Comparison of ENCODE assay signal across 12 cellular contexts in the genomic region with DNA sequence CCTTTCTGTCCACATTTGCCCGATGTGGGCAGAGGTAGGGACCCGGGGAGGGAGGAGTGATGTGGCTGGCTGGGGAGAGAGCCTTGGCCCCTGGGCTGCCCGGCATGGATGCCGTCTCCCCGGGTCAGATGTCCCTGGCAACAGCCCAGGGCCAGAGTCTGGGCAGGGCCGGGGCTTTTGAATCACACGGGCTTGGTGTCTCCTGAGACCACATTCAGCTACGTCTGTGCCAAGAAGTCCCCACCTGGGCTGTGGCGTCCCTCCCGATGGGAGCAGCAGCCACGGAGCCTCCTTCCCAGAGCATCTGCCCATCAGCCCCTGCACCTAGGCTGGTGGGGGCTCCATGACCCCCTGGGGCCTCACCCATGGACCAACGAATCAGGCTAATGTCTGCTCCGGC.
DNase-seq lines count a peak whose midpoint lies in the region; ATAC-seq, FAIRE-seq and TF ChIP-seq lines count a peak whose summit lies in the region.
"Had no signal": no experiment of that assay in that cellular context is flagged by ENCODE, and none has a peak within 500 bp of the region (broad histone marks: within the 10 kb centered on the region; RNA-seq: fewer than 3 reads in every experiment).

No MANE protein-coding gene starts in this region.

- H3K36me3 Mint-ChIP-seq in GM23338 (ENCODE audit: low read depth), result peaks cover 28% of the 10 kb centered on the region

- peaks cover 36% of the 10 kb centered on the region for H3K4me1 Mint-ChIP-seq in GM23338

- no peak for TF ChIP-seq EP300 in SK-N-SH (IDR thresholded peaks at IDR 0.05; ENCODE audit: borderline replicate concordance in 1 of 2, low read depth in 1 of 2, low read length in 1 of 2)

- H4K20me1 ChIP-seq in GM23338 (replicated peaks; ENCODE audit: insufficient read depth) (peaks cover 9% of the 10 kb centered on the region), SK-N-SH (ENCODE audit: insufficient read depth) (peaks cover 34% of the 10 kb centered on the region)

- H3K9ac ChIP-seq in SK-N-SH, result no peak overlapping the region
- peak overlapping the region; percentile 13 to 58 for H3K9ac ChIP-seq in stomach smooth muscle (ENCODE audit: low read length in 2 of 2)

- no peak overlapping the region for H3K4me3 ChIP-seq in GM23338
- H3K4me3 ChIP-seq in SK-N-SH (ENCODE audit: low read depth in 2 of 2, low read length in 1 of 2), result no peak overlapping the region
- H3K4me3 ChIP-seq in right cardiac atrium (ENCODE audit: low read length), result no peak overlapping the region
- peak overlapping the region in 1 of 2 donors; percentile 3 for H3K4me3 ChIP-seq in stomach smooth muscle (ENCODE audit: low read length in 2 of 2)
- H3K4me3 ChIP-seq in upper lobe of right lung, result no peak overlapping the region

- DNase-seq in GM23338 (ENCODE audit: low spot score) (no peak), SK-N-SH (no peak), right cardiac atrium (peak in 2 of 3 donors; percentile 77 to 80), GM12892 (ENCODE audit: insufficient read length) (no peak), upper lobe of right lung (no peak), NCI-H146 treated with DMSO at 0.1 percent for 48 hours (lab: John Stamatoyannopoulos, UW; ENCODE audit: unreplicated experiment) (no peak)
- DNase-seq: activated CD8-positive, alpha-beta memory T cell treated with anti-CD3 and anti-CD28 coated beads, Interleukin-2, amount 50 U/mL, for 4 hours; CD4-positive, alpha-beta memory T cell; dermis blood vessel endothelial cell; stimulated activated CD4-positive, alpha-beta T cell treated with anti-CD3 and anti-CD28 coated beads, Interleukin-1b, Interleukin-23, amount 100 ng/mL, for 48 hours had no signal

- H3K79me2 ChIP-seq in GM23338 (replicated peaks; ENCODE audit: insufficient read depth) (peaks cover 25% of the 10 kb centered on the region), SK-N-SH (ENCODE audit: insufficient read depth) (peaks cover 53% of the 10 kb centered on the region; the same call in 1 of the 2 replicates)

- H3K9me2 ChIP-seq in GM23338 (ENCODE audit: insufficient read depth), result no peaks in the 10 kb centered on the region
- H3K9me2 ChIP-seq in SK-N-SH, result no peaks in the 10 kb centered on the region

- TF ChIP-seq CTCF in GM23338 (conservative IDR thresholded peaks at IDR 0.05; ENCODE audit: low read depth in 2 of 2) (no peak), SK-N-SH (IDR thresholded peaks at IDR 0.05) (no peak), upper lobe of right lung (IDR thresholded peaks at IDR 0.05) (no peak)

- H3K27ac ChIP-seq in GM23338 (ENCODE audit: low read depth) (no peak overlapping the region), SK-N-SH (ENCODE audit: low read depth in 2 of 2, low read length in 1 of 2) (peak overlapping the region in 1 of 2 experiments; percentile 68; a peak in 2 of 4 replicates), right cardiac atrium (ENCODE audit: low read length) (no peak overlapping the region), stomach smooth muscle (ENCODE audit: low read length) (peak overlapping the region; percentile 67), upper lobe of right lung (no peak overlapping the region)

- intact Hi-C loops in right cardiac atrium (cut with DNase I), result no loop called here
- intact Hi-C loops in upper lobe of right lung (cut with DNase I), result no loop called here

- no peaks in the 10 kb centered on the region; the same call in 2 of the 3 replicates for H3K9me3 Mint-ChIP-seq in GM23338

- peaks cover 16% of the 10 kb centered on the region for H3K27me3 Mint-ChIP-seq in GM23338 (ENCODE audit: insufficient read depth, low read depth, poor library complexity)
- H3K27me3 Mint-ChIP-seq: CD4-positive, alpha-beta memory T cell had no signal

- H3K4me2 ChIP-seq in GM23338, result no peak overlapping the region
- 0 out of 2 replicates have a peak overlapping the region, but pooled peaks have one; percentile 7 for H3K4me2 ChIP-seq in SK-N-SH

- H3K4me1 ChIP-seq in GM23338 (ENCODE audit: insufficient read depth), result no peaks in the 10 kb centered on the region; the same call in 1 of the 2 replicates
- H3K4me1 ChIP-seq in SK-N-SH (ENCODE audit: control insufficient read depth in 1 of 2, insufficient read depth in 2 of 2, low read depth in 1 of 2, low read length in 1 of 2), result peaks cover 0 to 55% of the 10 kb centered on the region in 2 experiments; a peak in 2 of 4 replicates
- H3K4me1 ChIP-seq in right cardiac atrium (ENCODE audit: control insufficient read depth, insufficient read depth, low read length), result peaks cover 15% of the 10 kb centered on the region
- peaks cover 54% of the 10 kb centered on the region for H3K4me1 ChIP-seq in stomach smooth muscle (ENCODE audit: control insufficient read depth, insufficient read depth, low read length)
- H3K4me1 ChIP-seq in upper lobe of right lung, result peaks cover 19% of the 10 kb centered on the region

- H3K27me3 ChIP-seq in GM23338 (ENCODE audit: insufficient read depth) (no peaks in the 10 kb centered on the region), SK-N-SH (ENCODE audit: insufficient read depth) (no peaks in the 10 kb centered on the region), right cardiac atrium (ENCODE audit: control insufficient read depth, insufficient read depth) (no peaks in the 10 kb centered on the region), stomach smooth muscle (ENCODE audit: control insufficient read depth in 1 of 2, insufficient read depth in 2 of 2, low read length in 2 of 2) (no peaks in the 10 kb centered on the region), upper lobe of right lung (no peaks in the 10 kb centered on the region)

- ATAC-seq in GM23338, result no peak
- ATAC-seq in right cardiac atrium, result peak in 1 of 2 donors; percentile 53
- no peak for ATAC-seq in GM21515 (IDR thresholded peaks at IDR 0.05; ENCODE audit: unreplicated experiment)
- no peak for ATAC-seq in upper lobe of right lung

- 0 out of 2 replicates have a peak, but pooled peaks cover 4% of the 10 kb centered on the region for H3F3A ChIP-seq in GM23338 (replicated peaks; ENCODE audit: low read depth)
- no peaks in the 10 kb centered on the region for H3F3A ChIP-seq in SK-N-SH (replicated peaks; ENCODE audit: insufficient read depth)

- POLR2A ChIA-PET in SK-N-SH (lab: Yijun Ruan, JAX), result interaction anchor here (1.0 kb wide), 1 partner anchor 15 kb away, joined by 3 read pairs; no protein-coding TSS in a partner anchor

- no peak overlapping the region for H3K4me3 Mint-ChIP-seq in GM23338
- H3K4me3 Mint-ChIP-seq: CD4-positive, alpha-beta memory T cell had no signal

- H3K9me3 ChIP-seq in SK-N-SH, result no peaks in the 10 kb centered on the region
- H3K9me3 ChIP-seq in right cardiac atrium (ENCODE audit: control insufficient read depth, low read length), result no peaks in the 10 kb centered on the region
- no peaks in the 10 kb centered on the region for H3K9me3 ChIP-seq in stomach smooth muscle (ENCODE audit: control insufficient read depth in 2 of 2, low read length in 2 of 2)
- H3K9me3 ChIP-seq in upper lobe of right lung, result no peaks in the 10 kb centered on the region

- H2AFZ ChIP-seq in GM23338 (no peak overlapping the region), SK-N-SH (ENCODE audit: low read depth) (no peak overlapping the region)

- TF ChIP-seq POLR2A in GM12892 (IDR thresholded peaks at IDR 0.05; ENCODE audit: low read depth, low read length), result no peak

- no peak for TF ChIP-seq RAD21 in SK-N-SH (IDR thresholded peaks at IDR 0.05; ENCODE audit: low read length)

- 57% methylated on average over 6 of the region's 13 CpGs for WGBS in SK-N-SH (ENCODE audit: low lambda C conversion rate)
- 31% methylated on average over 13 of the region's 13 CpGs for WGBS in right cardiac atrium

- no peak for FAIRE-seq in GM12892 (lab: Jason Lieb, UNC)

- H3K36me3 ChIP-seq in GM23338 (ENCODE audit: insufficient read depth), result peaks cover 5% of the 10 kb centered on the region; the same call in 1 of the 2 replicates
- H3K36me3 ChIP-seq in SK-N-SH (replicated peaks in 1 of 2; ENCODE audit: control insufficient read depth in 1 of 2, insufficient read depth in 2 of 2, low read length in 1 of 2), result peaks cover 4 to 40% of the 10 kb centered on the region in 2 experiments
- peaks cover 8 to 21% of the 10 kb centered on the region in 2 donors for H3K36me3 ChIP-seq in stomach smooth muscle (ENCODE audit: control insufficient read depth in 2 of 2, insufficient read depth in 2 of 2, low read length in 2 of 2)
- H3K36me3 ChIP-seq in upper lobe of right lung, result peaks cover 54% of the 10 kb centered on the region

- CTCF ChIA-PET in SK-N-SH (lab: Yijun Ruan, JAX), result interaction anchor here (1.1 to 1.4 kb wide), 2 partner anchors 16 to 48 kb away, joined by 3 read pairs; no protein-coding TSS in a partner anchor

- H3K27ac Mint-ChIP-seq in GM23338, result peak overlapping the region; percentile 58

TF ChIP-seq in GM23338, 12 proteins besides CTCF, POLR2A, EP300 and RAD21 (continues in another document):
- TF ChIP-seq NANOG (IDR thresholded peaks at IDR 0.05; ENCODE audit: borderline replicate concordance), result no peak

TF ChIP-seq in SK-N-SH, 30 proteins besides CTCF, POLR2A, EP300 and RAD21:
- TF ChIP-seq CHD2 (IDR thresholded peaks at IDR 0.05; ENCODE audit: low read length, partially characterized antibody) (no peak), NFIC (IDR thresholded peaks at IDR 0.05; ENCODE audit: borderline replicate concordance) (peak; percentile 24; the same call in 1 of the 2 replicates)

Comparison
In these comparisons a context has a peak if more than half of its experiments do, and no peak if none do; other contexts are left out.
1. DNase-seq: peak in right cardiac atrium (2 of 3); none in GM23338 (single experiment), SK-N-SH (single experiment), GM12892 (single experiment), upper lobe of right lung (single experiment) and NCI-H146 treated with DMSO at 0.1 percent for 48 hours (single experiment).